19 cellular contexts compared by ENCODE assay signal in the genomic region with DNA sequence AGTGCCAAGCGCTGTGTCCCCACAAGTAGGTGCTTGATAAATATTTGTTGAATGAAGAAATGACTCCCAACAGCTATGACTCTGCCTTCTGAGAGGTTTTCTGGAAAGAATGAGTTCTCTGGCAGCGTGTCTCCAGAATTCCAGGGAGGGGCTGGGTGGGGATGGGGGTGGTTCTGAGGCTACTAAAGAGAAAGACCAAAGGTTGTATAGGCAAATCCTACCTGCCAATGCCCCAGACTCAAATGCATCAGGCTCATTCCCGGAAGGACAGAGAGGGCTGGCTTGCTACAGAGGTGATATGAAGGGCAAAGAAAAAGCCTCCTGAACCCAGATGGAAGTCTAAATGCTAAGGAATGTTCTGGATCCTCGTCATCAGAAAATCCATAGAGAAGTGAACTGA. TPM values are rescaled to one million over a fixed set of nuclear protein-coding genes. Genes with fewer than 3 reads are reported as not detected.
DNase-seq lines count a peak whose midpoint lies in the region; ATAC-seq and TF ChIP-seq lines count a peak whose summit lies in the region.
"Had no signal": no experiment of that assay in that cellular context is flagged by ENCODE, and none has a peak within 500 bp of the region (broad histone marks: within the 10 kb centered on the region; RNA-seq: fewer than 3 reads in every experiment).

No MANE protein-coding gene starts in this region.

- CTCF ChIA-PET in CD4-positive, alpha-beta T cell (lab: Charles Lee), result interaction anchor here (1.4 kb wide), 1 partner anchor 16 kb away, joined by 4 read pairs; no protein-coding TSS in a partner anchor

- POLR2A ChIA-PET in CD4-positive, alpha-beta T cell (lab: Charles Lee), result no interaction called here

- peaks cover 0 to 5% of the 10 kb centered on the region in 2 donors for H3K4me1 ChIP-seq in uterus

- no peaks in the 10 kb centered on the region for H3K36me3 ChIP-seq in uterus

- no peak for TF ChIP-seq CTCF in CD4-positive, alpha-beta T cell (IDR thresholded peaks at IDR 0.05)
- no peak for TF ChIP-seq CTCF in uterus (IDR thresholded peaks at IDR 0.05)

- no peaks in the 10 kb centered on the region for H3K9me3 ChIP-seq in CD4-positive, alpha-beta T cell (ENCODE audit: control insufficient read depth, low read length)
- H3K9me3 ChIP-seq in uterus, result no peaks in the 10 kb centered on the region
- H3K9me3 ChIP-seq: left ventricle myocardium inferior, sigmoid colon, upper lobe of left lung had no signal

- H3K27ac Mint-ChIP-seq in CD4-positive, alpha-beta T cell, result no peak overlapping the region
- H3K27ac Mint-ChIP-seq in IgD-negative memory B cell, result no peak overlapping the region
- H3K27ac Mint-ChIP-seq in effector memory CD8-positive, alpha-beta T cell, result peak overlapping the region in 1 of 2 donors; percentile 38
- H3K27ac Mint-ChIP-seq in natural killer cell treated with Interleukin-12 subunit alpha and Interleukin-12 subunit beta and Interleukin-15 and Interleukin-18, amount 100 ng/mL, for 72 hours, result no peak overlapping the region
- H3K27ac Mint-ChIP-seq: stimulated activated naive CD8-positive, alpha-beta T cell treated with anti-CD3 and anti-CD28 coated beads, Interleukin-15, amount 100 ng/mL, for 72 hours; T-cell had no signal

- H3K36me3 Mint-ChIP-seq in CD4-positive, alpha-beta T cell (ENCODE audit: low read depth), result peaks cover 43% of the 10 kb centered on the region
- H3K36me3 Mint-ChIP-seq in IgD-negative memory B cell, result peaks cover 4% of the 10 kb centered on the region
- peaks cover 42% of the 10 kb centered on the region for H3K36me3 Mint-ChIP-seq in effector memory CD8-positive, alpha-beta T cell (ENCODE audit: insufficient read depth)
- no peaks in the 10 kb centered on the region for H3K36me3 Mint-ChIP-seq in natural killer cell treated with Interleukin-12 subunit alpha and Interleukin-12 subunit beta and Interleukin-15 and Interleukin-18, amount 100 ng/mL, for 72 hours

- intact Hi-C loops in CD4-positive, alpha-beta T cell (cut with DNase I, micrococcal nuclease), result loop anchor here in 1 of 2 experiments (5.0 to 10.0 kb wide), 2 partner anchors 73 to 419 kb away; partner anchors contain the start of genes PES1 and SMTN
- intact Hi-C loops in uterus (cut with DNase I; ENCODE audit: low total_unique reads), result no loop called here

- no peak for ATAC-seq in CD4-positive, alpha-beta T cell (ENCODE audit: poor library complexity)
- ATAC-seq in effector memory CD8-positive, alpha-beta T cell (replicated peaks), result no peak
- no peak for ATAC-seq in natural killer cell treated with Interleukin-12 subunit alpha and Interleukin-12 subunit beta and Interleukin-15 and Interleukin-18, amount 100 ng/mL, for 72 hours
- ATAC-seq in HG02973 (IDR thresholded peaks at IDR 0.05; ENCODE audit: unreplicated experiment), result no peak
- no peak for ATAC-seq in HG02588 (IDR thresholded peaks at IDR 0.05; ENCODE audit: unreplicated experiment)
- ATAC-seq: Right ventricle myocardium inferior; stimulated activated naive CD8-positive, alpha-beta T cell treated with anti-CD3 and anti-CD28 coated beads, Interleukin-15, amount 100 ng/mL, for 72 hours; T-cell had no signal

- no peak for DNase-seq in CD4-positive, alpha-beta T cell
- no peak for DNase-seq in effector memory CD8-positive, alpha-beta T cell
- DNase-seq in natural killer cell treated with Interleukin-12 subunit alpha and Interleukin-12 subunit beta and Interleukin-15 and Interleukin-18, amount 100 ng/mL, for 72 hours (ENCODE audit: low spot score), result no peak
- DNase-seq in mucosa of gallbladder (ENCODE audit: low spot score), result no peak
- no peak for DNase-seq in uterus
- DNase-seq: activated effector memory CD4-positive, alpha-beta T cell treated with Interleukin-2 at 50 U/mL for 16 hours; effector memory CD4-positive, alpha-beta T cell; GOT3; left ventricle myocardium inferior; NCI-H524; sigmoid colon; stimulated activated naive CD8-positive, alpha-beta T cell treated with anti-CD3 and anti-CD28 coated beads, Interleukin-15, amount 100 ng/mL, for 72 hours; T-cell; upper lobe of left lung had no signal

- H3K27me3 ChIP-seq in CD4-positive, alpha-beta T cell (ENCODE audit: control insufficient read depth, insufficient read depth, low read length), result no peaks in the 10 kb centered on the region
- H3K27me3 ChIP-seq in uterus, result no peaks in the 10 kb centered on the region
- H3K27me3 ChIP-seq: sigmoid colon, upper lobe of left lung had no signal

- TF ChIP-seq POLR2A in uterus (IDR thresholded peaks at IDR 0.05), result no peak

- no peaks in the 10 kb centered on the region for H3K27me3 Mint-ChIP-seq in CD4-positive, alpha-beta T cell
- no peaks in the 10 kb centered on the region for H3K27me3 Mint-ChIP-seq in IgD-negative memory B cell
- H3K27me3 Mint-ChIP-seq in effector memory CD8-positive, alpha-beta T cell, result no peaks in the 10 kb centered on the region
- no peaks in the 10 kb centered on the region for H3K27me3 Mint-ChIP-seq in natural killer cell treated with Interleukin-12 subunit alpha and Interleukin-12 subunit beta and Interleukin-15 and Interleukin-18, amount 100 ng/mL, for 72 hours
- H3K27me3 Mint-ChIP-seq: T-cell had no signal

- H3K4me3 Mint-ChIP-seq in CD4-positive, alpha-beta T cell, result peak overlapping the region; percentile 63
- H3K4me3 Mint-ChIP-seq in IgD-negative memory B cell, result peak overlapping the region in 3 of 4 donors; percentile 1 to 95 (median 60)
- peak overlapping the region; percentile 81 to 90 for H3K4me3 Mint-ChIP-seq in effector memory CD8-positive, alpha-beta T cell
- peak overlapping the region; percentile 97 for H3K4me3 Mint-ChIP-seq in natural killer cell treated with Interleukin-12 subunit alpha and Interleukin-12 subunit beta and Interleukin-15 and Interleukin-18, amount 100 ng/mL, for 72 hours

- H3K4me1 Mint-ChIP-seq in CD4-positive, alpha-beta T cell (ENCODE audit: low read depth), result peaks cover 15% of the 10 kb centered on the region
- peaks cover 11 to 18% (median 12%) of the 10 kb centered on the region in 3 donors for H3K4me1 Mint-ChIP-seq in IgD-negative memory B cell
- H3K4me1 Mint-ChIP-seq in effector memory CD8-positive, alpha-beta T cell (ENCODE audit: low read depth in 2 of 2), result peaks cover 25 to 31% of the 10 kb centered on the region in 2 donors
- peaks cover 16 to 19% of the 10 kb centered on the region in 2 donors for H3K4me1 Mint-ChIP-seq in natural killer cell treated with Interleukin-12 subunit alpha and Interleukin-12 subunit beta and Interleukin-15 and Interleukin-18, amount 100 ng/mL, for 72 hours (ENCODE audit: low read depth in 2 of 2)

- no peak overlapping the region for H3K4me3 ChIP-seq in uterus
- H3K4me3 ChIP-seq: sigmoid colon had no signal

- no peaks in the 10 kb centered on the region for H3K9me3 Mint-ChIP-seq in CD4-positive, alpha-beta T cell
- no peaks in the 10 kb centered on the region for H3K9me3 Mint-ChIP-seq in IgD-negative memory B cell
- no peaks in the 10 kb centered on the region for H3K9me3 Mint-ChIP-seq in effector memory CD8-positive, alpha-beta T cell
- no peaks in the 10 kb centered on the region for H3K9me3 Mint-ChIP-seq in natural killer cell treated with Interleukin-12 subunit alpha and Interleukin-12 subunit beta and Interleukin-15 and Interleukin-18, amount 100 ng/mL, for 72 hours
- H3K9me3 Mint-ChIP-seq: stimulated activated naive CD8-positive, alpha-beta T cell treated with anti-CD3 and anti-CD28 coated beads, Interleukin-15, amount 100 ng/mL, for 72 hours; T-cell had no signal

- no peak overlapping the region for H3K27ac ChIP-seq in CD4-positive, alpha-beta T cell (ENCODE audit: low read depth, low read length)
- H3K27ac ChIP-seq in uterus, result no peak overlapping the region
- H3K27ac ChIP-seq: left ventricle myocardium inferior, sigmoid colon, VCaP had no signal

RNA-seq across cellular contexts. Expression of gene DUSP18, which starts 1.9 kb away (rescaled TPM):
- 1 to 10 TPM; 5.7 to 6.2 TPM for total RNA-seq in CD4-positive, alpha-beta T cell
- 11.4 TPM for polyA plus RNA-seq in IgD-negative memory B cell
- 1 to 10 TPM; 7.1 to 7.7 TPM for total RNA-seq in natural killer cell treated with Interleukin-12 subunit alpha and Interleukin-12 subunit beta and Interleukin-15 and Interleukin-18, amount 100 ng/mL, for 72 hours
- total RNA-seq in mucosa of gallbladder (24.2 TPM), uterus (10 to 100 TPM in 1 of 4 donors, 1 to 10 TPM in 2, under 1 TPM in 1; 0.88 to 10.6 (median 9.8) TPM)

RNA-seq across cellular contexts. Expression of gene OSBP2, which starts 28.9 kb away (rescaled TPM):
- total RNA-seq in CD4-positive, alpha-beta T cell, result 1 to 10 TPM; 1.2 to 1.6 TPM
- 0.93 TPM for polyA plus RNA-seq in IgD-negative memory B cell
- 1 to 10 TPM in 1 of 2 donors, under 1 TPM in 1; 0.14 to 1.7 TPM for total RNA-seq in natural killer cell treated with Interleukin-12 subunit alpha and Interleukin-12 subunit beta and Interleukin-15 and Interleukin-18, amount 100 ng/mL, for 72 hours
- total RNA-seq in mucosa of gallbladder (10.4 TPM), uterus (1 to 10 TPM in 3 of 4 donors, not detected in 1; 3.3 to 7.7 (median 4.6) TPM)

RNA-seq across cellular contexts. Expression of gene SLC35E4, which starts 30.2 kb away (rescaled TPM):
- 1 to 10 TPM; 2.1 to 2.9 TPM for total RNA-seq in CD4-positive, alpha-beta T cell
- polyA plus RNA-seq in IgD-negative memory B cell, result 1.5 TPM
- total RNA-seq in natural killer cell treated with Interleukin-12 subunit alpha and Interleukin-12 subunit beta and Interleukin-15 and Interleukin-18, amount 100 ng/mL, for 72 hours, result 1 to 10 TPM; 3.4 to 6.8 TPM
- total RNA-seq in mucosa of gallbladder, result 4.6 TPM
- 10 to 100 TPM in 1 of 4 donors, 1 to 10 TPM in 1, under 1 TPM in 2; 0.29 to 11.7 (median 3.0) TPM for total RNA-seq in uterus

RNA-seq across cellular contexts. Expression of gene TCN2, which starts 58.8 kb away (rescaled TPM):
- under 1 TPM; 0.52 to 0.53 TPM for total RNA-seq in CD4-positive, alpha-beta T cell
- 0.48 TPM for polyA plus RNA-seq in IgD-negative memory B cell
- total RNA-seq in natural killer cell treated with Interleukin-12 subunit alpha and Interleukin-12 subunit beta and Interleukin-15 and Interleukin-18, amount 100 ng/mL, for 72 hours, result under 1 TPM in 1 of 2 donors, not detected in 1; 0.19 TPM
- 186 TPM for total RNA-seq in mucosa of gallbladder
- 10 to 100 TPM; 21.8 to 44.5 (median 30.3) TPM for total RNA-seq in uterus
